8 cellular contexts compared by ENCODE assay signal in the genomic region with DNA sequence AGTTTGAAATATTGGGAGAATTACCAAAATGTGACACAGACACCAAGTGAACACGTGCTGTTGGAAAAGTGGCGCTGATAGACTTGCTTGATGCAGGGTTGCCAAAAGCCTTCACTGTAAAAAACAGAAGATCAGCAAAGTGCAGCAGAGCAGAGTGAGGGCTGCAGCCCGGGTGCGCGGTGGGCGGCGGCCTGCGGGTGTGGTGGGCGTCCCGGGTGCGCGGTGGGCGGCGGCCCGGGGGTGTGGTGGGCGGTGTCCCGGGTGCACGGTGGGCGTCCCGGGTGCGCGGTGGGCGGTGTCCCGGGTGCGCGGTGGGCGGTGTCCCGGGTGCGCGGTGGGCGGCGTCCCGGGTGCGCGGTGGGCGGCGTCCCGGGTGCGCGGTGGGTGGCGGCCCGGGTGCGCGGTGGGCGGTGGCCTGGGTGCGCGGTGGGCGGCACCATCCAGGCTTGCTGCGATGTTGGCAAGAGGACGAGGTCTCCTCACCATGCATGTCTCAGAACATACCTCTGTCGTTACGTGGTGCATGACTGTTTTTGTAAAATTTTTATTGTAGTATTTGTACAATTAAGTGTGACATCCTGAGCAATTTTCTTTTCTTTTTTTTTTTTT. TPM values are rescaled to one million over a fixed set of nuclear protein-coding genes. Genes with fewer than 3 reads are reported as not detected.
DNase-seq lines count a peak whose midpoint lies in the region; ATAC-seq and TF ChIP-seq lines count a peak whose summit lies in the region.

No MANE protein-coding gene starts in this region.

- H3K4me1 ChIP-seq in adipocyte (ENCODE audit: control insufficient read depth, insufficient read depth, low read length), result peaks cover 5% of the 10 kb centered on the region
- H3K4me1 ChIP-seq in naive thymus-derived CD4-positive, alpha-beta T cell (ENCODE audit: control insufficient read depth in 2 of 2, insufficient read depth in 2 of 2, low read length in 2 of 2), result peaks cover 7 to 9% of the 10 kb centered on the region in 2 donors

- TF ChIP-seq CTCF in CD4-positive, alpha-beta T cell (IDR thresholded peaks at IDR 0.05), result no peak

- DNase-seq in CD4-positive, alpha-beta T cell, result peak in 9 of 10 experiments; percentile 14 to 52 (median 24)
- peak; percentile 2 for DNase-seq in NCI-H748 treated with DMSO at 0.1 percent for 48 hours (lab: John Stamatoyannopoulos, UW)
- DNase-seq in adipocyte (ENCODE audit: low read depth), result peak; percentile 67
- peak in 7 of 9 donors; percentile 28 to 56 (median 45) for DNase-seq in naive thymus-derived CD4-positive, alpha-beta T cell

- H3K9ac ChIP-seq in adipocyte (ENCODE audit: low read length), result no peak overlapping the region

- peak; percentile 91 for ATAC-seq in CD4-positive, alpha-beta T cell (ENCODE audit: poor library complexity)
- peak; percentile 74 for ATAC-seq in naive thymus-derived CD4-positive, alpha-beta T cell
- ATAC-seq in GM19324 (IDR thresholded peaks at IDR 0.05; ENCODE audit: low FRiP score, unreplicated experiment), result no peak
- no peak for ATAC-seq in GM21786 (IDR thresholded peaks at IDR 0.05; ENCODE audit: unreplicated experiment)
- no peak for ATAC-seq in HG03175 (IDR thresholded peaks at IDR 0.05; ENCODE audit: unreplicated experiment)
- no peak for ATAC-seq in GM18909 (IDR thresholded peaks at IDR 0.05; ENCODE audit: poor library complexity, unreplicated experiment)

- H3K9me3 Mint-ChIP-seq in CD4-positive, alpha-beta T cell, result no peaks in the 10 kb centered on the region
- H3K9me3 Mint-ChIP-seq in naive thymus-derived CD4-positive, alpha-beta T cell, result no peaks in the 10 kb centered on the region

- peak overlapping the region; percentile 66 for H3K4me3 ChIP-seq in adipocyte (ENCODE audit: low read length)
- H3K4me3 ChIP-seq in naive thymus-derived CD4-positive, alpha-beta T cell (ENCODE audit: low read length), result no peak overlapping the region

- POLR2A ChIA-PET in CD4-positive, alpha-beta T cell (lab: Charles Lee), result no interaction called here
- POLR2A ChIA-PET in naive thymus-derived CD4-positive, alpha-beta T cell (lab: Charles Lee), result no interaction called here

- H3K36me3 Mint-ChIP-seq in CD4-positive, alpha-beta T cell (ENCODE audit: low read depth), result no peaks in the 10 kb centered on the region
- H3K36me3 Mint-ChIP-seq in naive thymus-derived CD4-positive, alpha-beta T cell, result peaks cover 0 to 6% (median 0%) of the 10 kb centered on the region in 5 donors

- no peak overlapping the region for H3K27ac ChIP-seq in CD4-positive, alpha-beta T cell (ENCODE audit: low read depth, low read length)
- no peak overlapping the region for H3K27ac ChIP-seq in naive thymus-derived CD4-positive, alpha-beta T cell (ENCODE audit: low read depth, low read length)

- H3K27ac Mint-ChIP-seq in CD4-positive, alpha-beta T cell, result no peak overlapping the region
- H3K27ac Mint-ChIP-seq in naive thymus-derived CD4-positive, alpha-beta T cell, result peak overlapping the region in 5 of 9 donors; percentile 1 to 65 (median 14)

- H3K27me3 Mint-ChIP-seq in CD4-positive, alpha-beta T cell, result no peaks in the 10 kb centered on the region
- H3K27me3 Mint-ChIP-seq in naive thymus-derived CD4-positive, alpha-beta T cell, result peaks cover 0 to 8% (median 0%) of the 10 kb centered on the region in 5 donors

- H3K4me3 Mint-ChIP-seq in CD4-positive, alpha-beta T cell, result peak overlapping the region; percentile 9
- peak overlapping the region in 9 of 10 donors; percentile 25 to 84 (median 71) for H3K4me3 Mint-ChIP-seq in naive thymus-derived CD4-positive, alpha-beta T cell

- H3K9me3 ChIP-seq in CD4-positive, alpha-beta T cell (ENCODE audit: control insufficient read depth, low read length), result no peaks in the 10 kb centered on the region
- no peaks in the 10 kb centered on the region for H3K9me3 ChIP-seq in adipocyte (ENCODE audit: control insufficient read depth, low read length)
- no peaks in the 10 kb centered on the region for H3K9me3 ChIP-seq in naive thymus-derived CD4-positive, alpha-beta T cell (ENCODE audit: control insufficient read depth in 2 of 3, low read length in 3 of 3)

- CTCF ChIA-PET in CD4-positive, alpha-beta T cell (lab: Charles Lee), result no interaction called here
- CTCF ChIA-PET in naive thymus-derived CD4-positive, alpha-beta T cell (lab: Charles Lee), result interaction anchor here (0.8 to 2.1 kb wide), 2 partner anchors 126 kb away, joined by 3 to 5 read pairs; no protein-coding TSS in a partner anchor

- no peaks in the 10 kb centered on the region for H3K27me3 ChIP-seq in CD4-positive, alpha-beta T cell (ENCODE audit: control insufficient read depth, insufficient read depth, low read length)
- no peaks in the 10 kb centered on the region for H3K27me3 ChIP-seq in adipocyte (replicated peaks; ENCODE audit: control insufficient read depth, insufficient read depth, low read length)
- H3K27me3 ChIP-seq in naive thymus-derived CD4-positive, alpha-beta T cell (ENCODE audit: control insufficient read depth in 2 of 2, insufficient read depth in 2 of 2, low read length in 2 of 2), result no peaks in the 10 kb centered on the region

- intact Hi-C loops in CD4-positive, alpha-beta T cell (cut with DNase I, micrococcal nuclease), result no loop called here
- intact Hi-C loops in naive thymus-derived CD4-positive, alpha-beta T cell (cut with micrococcal nuclease), result no loop called here

- H3K36me3 ChIP-seq in adipocyte (ENCODE audit: control insufficient read depth, insufficient read depth, low read length, severe bottlenecking), result peaks cover 19% of the 10 kb centered on the region
- H3K36me3 ChIP-seq in naive thymus-derived CD4-positive, alpha-beta T cell (ENCODE audit: control insufficient read depth in 2 of 3, insufficient read depth in 3 of 3, low read length in 3 of 3), result peaks cover 0 to 20% (median 0%) of the 10 kb centered on the region in 3 experiments

- H3K4me1 Mint-ChIP-seq in CD4-positive, alpha-beta T cell (ENCODE audit: low read depth), result peaks cover 13% of the 10 kb centered on the region
- H3K4me1 Mint-ChIP-seq in naive thymus-derived CD4-positive, alpha-beta T cell, result peaks cover 2 to 14% (median 7%) of the 10 kb centered on the region in 7 donors

RNA-seq across cellular contexts. Expression of a gene that starts 34.1 kb away (rescaled TPM):
- total RNA-seq in CD4-positive, alpha-beta T cell, result 1 to 10 TPM; 1.3 to 2.8 TPM
- total RNA-seq in naive thymus-derived CD4-positive, alpha-beta T cell, result 10 to 100 TPM in 1 of 5 experiments, 1 to 10 TPM in 4; 1.4 to 10.5 (median 6.5) TPM
- polyA plus RNA-seq in naive thymus-derived CD4-positive, alpha-beta T cell, result under 1 TPM; 0.21 to 0.25 TPM

RNA-seq across cellular contexts. Expression of a gene that starts 49.7 kb away (rescaled TPM):
- 10 to 100 TPM; 57.7 to 61.5 TPM for total RNA-seq in CD4-positive, alpha-beta T cell
- 10 to 100 TPM; 33.9 to 75.4 (median 72.3) TPM for total RNA-seq in naive thymus-derived CD4-positive, alpha-beta T cell
- 1 to 10 TPM; 1.5 to 4.5 TPM for polyA plus RNA-seq in naive thymus-derived CD4-positive, alpha-beta T cell

RNA-seq across cellular contexts. Expression of a gene that starts 55.4 kb away (rescaled TPM):
- 100 to 1,000 TPM; 107 to 113 TPM for total RNA-seq in CD4-positive, alpha-beta T cell
- 100 to 1,000 TPM; 117 to 132 (median 125) TPM for total RNA-seq in naive thymus-derived CD4-positive, alpha-beta T cell
- polyA plus RNA-seq in naive thymus-derived CD4-positive, alpha-beta T cell, result 1 to 10 TPM; 2.8 to 5.2 TPM

Comparison
In these comparisons a context has a peak if more than half of its experiments do, and no peak if none do; other contexts are left out.
1. ATAC-seq: peak in CD4-positive, alpha-beta T cell (single experiment) and naive thymus-derived CD4-positive, alpha-beta T cell (single experiment); none in GM19324 (single experiment), GM21786 (single experiment), HG03175 (single experiment) and GM18909 (single experiment).
2. DNase-seq: peak in every context shown above with its lines; median percentile 67 in adipocyte; 45 in naive thymus-derived CD4-positive, alpha-beta T cell; 24 in CD4-positive, alpha-beta T cell; 2 in NCI-H748 treated with DMSO at 0.1 percent for 48 hours.